Comparison of ENCODE assay signal across 12 cellular contexts in genomic region chr4:26821677-26822503, GRCh38. TPM values are rescaled to one million over a fixed set of nuclear protein-coding genes. Genes with fewer than 3 reads are reported as not detected.
DNase-seq lines count a peak whose midpoint lies in the region; ATAC-seq lines count a peak whose summit lies in the region.
"Had no signal": no experiment of that assay in that cellular context is flagged by ENCODE, and none has a peak within 500 bp of the region (broad histone marks: within the 10 kb centered on the region; RNA-seq: fewer than 3 reads in every experiment).

No MANE protein-coding gene starts in this region.

- DNase-seq in Caki2 (ENCODE audit: low read depth) (peak; percentile 64), MV-4-11 (lab: John Stamatoyannopoulos, UW) (peak; percentile 33), dermis blood vessel endothelial cell (peak; percentile 52), RKO (ENCODE audit: low spot score) (no peak)
- no peak for DNase-seq in natural killer cell treated with Interleukin-12 subunit alpha and Interleukin-12 subunit beta and Interleukin-15 and Interleukin-18, amount 100 ng/mL, for 72 hours (ENCODE audit: low spot score)
- no peak for DNase-seq in activated T-cell treated with anti-CD3 and anti-CD28 coated beads, Interleukin-2, amount 50 U/mL, for 1 hour
- DNase-seq in activated CD4-positive, alpha-beta memory T cell treated with anti-CD3 and anti-CD28 coated beads for 36 hours: no peak
- DNase-seq: activated CD4-positive, alpha-beta T cell treated with anti-CD3 and anti-CD28 coated beads for 4 hours; NCI-H1105; ovary; stimulated activated CD4-positive, alpha-beta T cell treated with anti-CD3 and anti-CD28 coated beads, Interleukin-4, amount 100 ng/mL, for 4 hours had no signal

- peak overlapping the region; percentile 92 for H3K4me3 Mint-ChIP-seq in natural killer cell treated with Interleukin-12 subunit alpha and Interleukin-12 subunit beta and Interleukin-15 and Interleukin-18, amount 100 ng/mL, for 72 hours
- H3K4me3 Mint-ChIP-seq in activated CD4-positive, alpha-beta memory T cell treated with anti-CD3 and anti-CD28 coated beads for 36 hours: no peak overlapping the region

- intact Hi-C loops in activated CD4-positive, alpha-beta memory T cell treated with anti-CD3 and anti-CD28 coated beads for 36 hours (cut with micrococcal nuclease): no loop called here

- H3K9me3 Mint-ChIP-seq in natural killer cell treated with Interleukin-12 subunit alpha and Interleukin-12 subunit beta and Interleukin-15 and Interleukin-18, amount 100 ng/mL, for 72 hours: peaks cover 8% of the 10 kb centered on the region
- peaks cover 17% of the 10 kb centered on the region for H3K9me3 Mint-ChIP-seq in activated CD4-positive, alpha-beta memory T cell treated with anti-CD3 and anti-CD28 coated beads for 36 hours

- peaks cover 8% of the 10 kb centered on the region for H3K36me3 Mint-ChIP-seq in natural killer cell treated with Interleukin-12 subunit alpha and Interleukin-12 subunit beta and Interleukin-15 and Interleukin-18, amount 100 ng/mL, for 72 hours
- peaks cover 8% of the 10 kb centered on the region for H3K36me3 Mint-ChIP-seq in activated CD4-positive, alpha-beta memory T cell treated with anti-CD3 and anti-CD28 coated beads for 36 hours

- H3K4me1 Mint-ChIP-seq in natural killer cell treated with Interleukin-12 subunit alpha and Interleukin-12 subunit beta and Interleukin-15 and Interleukin-18, amount 100 ng/mL, for 72 hours (ENCODE audit: low read depth in 2 of 2): peaks cover 31% of the 10 kb centered on the region in 2 donors
- H3K4me1 Mint-ChIP-seq in activated CD4-positive, alpha-beta memory T cell treated with anti-CD3 and anti-CD28 coated beads for 36 hours (ENCODE audit: low read depth): peaks cover 12% of the 10 kb centered on the region

- CTCF ChIA-PET in activated CD4-positive, alpha-beta memory T cell treated with anti-CD3 and anti-CD28 coated beads for 36 hours (lab: Charles Lee): no interaction called here

- in situ Hi-C loops in Caki2 (cut with HindIII; ENCODE audit: low pct_unique_long_range_greater_than_20kb, low sequenced_read_pairs): no loop called here

- POLR2A ChIA-PET in activated CD4-positive, alpha-beta memory T cell treated with anti-CD3 and anti-CD28 coated beads for 36 hours (lab: Charles Lee): no interaction called here

- H3K27ac Mint-ChIP-seq in natural killer cell treated with Interleukin-12 subunit alpha and Interleukin-12 subunit beta and Interleukin-15 and Interleukin-18, amount 100 ng/mL, for 72 hours: peak overlapping the region; percentile 85 to 87
- no peak overlapping the region for H3K27ac Mint-ChIP-seq in activated CD4-positive, alpha-beta memory T cell treated with anti-CD3 and anti-CD28 coated beads for 36 hours

- ATAC-seq in natural killer cell treated with Interleukin-12 subunit alpha and Interleukin-12 subunit beta and Interleukin-15 and Interleukin-18, amount 100 ng/mL, for 72 hours: no peak
- ATAC-seq in HG03097 (IDR thresholded peaks at IDR 0.05; ENCODE audit: low FRiP score, unreplicated experiment): no peak

- no peaks in the 10 kb centered on the region for H3K27me3 Mint-ChIP-seq in natural killer cell treated with Interleukin-12 subunit alpha and Interleukin-12 subunit beta and Interleukin-15 and Interleukin-18, amount 100 ng/mL, for 72 hours
- H3K27me3 Mint-ChIP-seq in activated CD4-positive, alpha-beta memory T cell treated with anti-CD3 and anti-CD28 coated beads for 36 hours: no peaks in the 10 kb centered on the region

RNA-seq across cellular contexts. Expression of gene STIM2, which starts 38.8 kb away (rescaled TPM):
- total RNA-seq in Caki2 (2014; rRNA removed; shearing (Covaris generic); ENCODE audit: low replicate concordance): 17.7 and 26.7 TPM in 2 replicates
- total RNA-seq in dermis blood vessel endothelial cell: 18.2 and 19.9 TPM in 2 replicates
- 10 to 100 TPM; 55.5 to 57.9 TPM for total RNA-seq in natural killer cell treated with Interleukin-12 subunit alpha and Interleukin-12 subunit beta and Interleukin-15 and Interleukin-18, amount 100 ng/mL, for 72 hours
- total RNA-seq in activated CD4-positive, alpha-beta memory T cell treated with anti-CD3 and anti-CD28 coated beads for 36 hours: 10 to 100 TPM; 37.8 to 40.6 TPM

Comparison
In these comparisons a context has a peak if more than half of its experiments do, and no peak if none do; other contexts are left out.
1. DNase-seq: peak in Caki2 (single experiment), MV-4-11 (single experiment) and dermis blood vessel endothelial cell (single experiment); none in natural killer cell treated with Interleukin-12 subunit alpha and Interleukin-12 subunit beta and Interleukin-15 and Interleukin-18, amount 100 ng/mL, for 72 hours (single experiment), activated T-cell treated with anti-CD3 and anti-CD28 coated beads, Interleukin-2, amount 50 U/mL, for 1 hour (single experiment), RKO (single experiment) and activated CD4-positive, alpha-beta memory T cell treated with anti-CD3 and anti-CD28 coated beads for 36 hours (single experiment).